In the genomic region with DNA sequence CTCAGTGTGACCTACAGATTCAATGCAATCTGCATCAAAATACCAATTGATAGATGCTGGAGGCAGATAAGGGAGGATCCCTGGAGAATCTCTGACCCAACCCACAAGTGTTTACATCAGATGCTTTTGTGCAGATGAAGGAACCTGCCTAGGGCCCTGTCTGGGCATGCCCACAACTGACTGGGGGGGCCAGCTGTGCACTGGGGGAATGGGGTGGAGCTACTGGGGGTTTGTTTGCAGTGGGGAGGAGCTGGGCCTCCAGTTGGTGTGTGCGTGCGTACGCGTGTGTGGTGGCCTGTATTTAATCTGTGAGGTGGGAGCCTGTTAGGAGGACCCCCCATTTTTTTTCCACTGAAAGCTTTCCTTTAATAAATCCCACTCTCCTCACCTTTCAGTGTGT, we compare ENCODE assay signal across 26 cellular contexts.
"Had no signal": no experiment of that assay in that cellular context is flagged by ENCODE, and none has a peak within 500 bp of the region (broad histone marks: within the 10 kb centered on the region; RNA-seq: fewer than 3 reads in every experiment).

No MANE protein-coding gene starts in this region.

- H3K4me1 Mint-ChIP-seq: activated CD4-positive, alpha-beta memory T cell treated with anti-CD3 and anti-CD28 coated beads, Interleukin-2, amount 10 ng/mL, durations not matched to agents 7 days and 5 days; activated CD4-positive, alpha-beta T cell treated with anti-CD3 and anti-CD28 coated beads, Interleukin-2, amount 10 ng/mL, durations not matched to agents 7 days and 5 days; activated T-helper 17 cell treated with anti-CD3 and anti-CD28 coated beads, Interleukin-2, amount 50 U/mL, for 72 hours; brain; central memory CD8-positive, alpha-beta T cell; T-helper 17 cell had no signal

- H3K9me3 ChIP-seq: MG63, Peyer's patch, SJCRH30 had no signal

- H3K27me3 Mint-ChIP-seq: activated CD4-positive, alpha-beta memory T cell treated with anti-CD3 and anti-CD28 coated beads, Interleukin-2, amount 10 ng/mL, durations not matched to agents 7 days and 5 days; activated CD4-positive, alpha-beta T cell treated with anti-CD3 and anti-CD28 coated beads, Interleukin-2, amount 10 ng/mL, durations not matched to agents 7 days and 5 days; activated naive CD8-positive, alpha-beta T cell; brain; central memory CD8-positive, alpha-beta T cell; T-helper 17 cell had no signal

- H3K27ac Mint-ChIP-seq: activated CD4-positive, alpha-beta memory T cell treated with anti-CD3 and anti-CD28 coated beads, Interleukin-2, amount 10 ng/mL, durations not matched to agents 7 days and 5 days; activated CD4-positive, alpha-beta T cell treated with anti-CD3 and anti-CD28 coated beads, Interleukin-2, amount 10 ng/mL, durations not matched to agents 7 days and 5 days; activated naive CD4-positive, alpha-beta T cell treated with anti-CD3 and anti-CD28 coated beads for 36 hours; activated naive CD8-positive, alpha-beta T cell; activated T-helper 17 cell treated with anti-CD3 and anti-CD28 coated beads, Interleukin-2, amount 50 U/mL, for 72 hours; brain; T-helper 17 cell had no signal

- H3K36me3 Mint-ChIP-seq: activated naive CD8-positive, alpha-beta T cell; brain had no signal

- DNase-seq: activated CD4-positive, alpha-beta memory T cell treated with anti-CD3 and anti-CD28 coated beads, Interleukin-2, amount 10 ng/mL, durations not matched to agents 7 days and 5 days; activated CD4-positive, alpha-beta T cell treated with anti-CD3 and anti-CD28 coated beads, Interleukin-2, amount 10 ng/mL, durations not matched to agents 7 days and 5 days; activated CD4-positive, CD25-positive, alpha-beta regulatory T cell; activated gamma-delta T cell; activated naive CD4-positive, alpha-beta T cell treated with anti-CD3 and anti-CD28 coated beads for 36 hours; activated T-cell treated with anti-CD3 and anti-CD28 coated beads for 4 hours; activated T-cell treated with anti-CD3 and anti-CD28 coated beads, Interleukin-2, amount 50 U/mL, for 48 hours; amygdala; MG63; NCI-H1105; NCI-H146; NCI-H187 treated with DMSO at 0.1 percent for 48 hours; NCI-H2081 treated with DMSO at 0.1 percent for 48 hours; NCI-H2171 treated with DMSO at 0.1 percent for 48 hours; NCI-H226; NCI-H526 treated with DMSO at 0.1 percent for 48 hours; Peyer's patch; Right ventricle myocardium superior; T-helper 17 cell; T-helper 9 cell had no signal

- H3K9me3 Mint-ChIP-seq: activated CD4-positive, alpha-beta T cell treated with anti-CD3 and anti-CD28 coated beads, Interleukin-2, amount 10 ng/mL, durations not matched to agents 7 days and 5 days; activated naive CD4-positive, alpha-beta T cell treated with anti-CD3 and anti-CD28 coated beads for 36 hours had no signal

- H3K27me3 ChIP-seq: MG63, Peyer's patch, SJCRH30 had no signal

- H3K4me1 ChIP-seq: Peyer's patch, SJCRH30 had no signal

- H3K4me3 Mint-ChIP-seq: activated CD4-positive, alpha-beta memory T cell treated with anti-CD3 and anti-CD28 coated beads, Interleukin-2, amount 10 ng/mL, durations not matched to agents 7 days and 5 days; activated CD4-positive, alpha-beta T cell treated with anti-CD3 and anti-CD28 coated beads, Interleukin-2, amount 10 ng/mL, durations not matched to agents 7 days and 5 days; activated naive CD4-positive, alpha-beta T cell treated with anti-CD3 and anti-CD28 coated beads for 36 hours; activated naive CD8-positive, alpha-beta T cell; activated T-helper 17 cell treated with anti-CD3 and anti-CD28 coated beads, Interleukin-2, amount 50 U/mL, for 72 hours; brain; central memory CD8-positive, alpha-beta T cell; T-helper 17 cell had no signal

- H3K27ac ChIP-seq: Peyer's patch, RWPE1, SJCRH30 had no signal
